11 cellular contexts compared by ENCODE assay signal in genomic region chr4:152748619-152749018, GRCh38. TPM values are rescaled to one million over a fixed set of nuclear protein-coding genes. Genes with fewer than 3 reads are reported as not detected.
"Had no signal": no experiment of that assay in that cellular context is flagged by ENCODE, and none has a peak within 500 bp of the region (broad histone marks: within the 10 kb centered on the region; RNA-seq: fewer than 3 reads in every experiment).

No MANE protein-coding gene starts in this region.

- H3K9me3 ChIP-seq: HAP-1 had no signal

- ATAC-seq: GM23338, HCT116 had no signal

- H2AFZ ChIP-seq: GM23248, GM23338 had no signal

- H3K4me2 ChIP-seq: GM23338 had no signal

- H3K36me3 ChIP-seq: HAP-1 had no signal

- H3K4me3 Mint-ChIP-seq: GM23338, H9, HFFc6 had no signal

- DNase-seq: GM23248, GOT3, H7, H9, HCEC 1CT, HFFc6 had no signal

- FAIRE-seq: H1, H54 had no signal

- H3K4me3 ChIP-seq: GM23248, GM23338, HAP-1 had no signal

- H3K9ac ChIP-seq: GM23248 had no signal

- H3K27ac Mint-ChIP-seq: GM23338, H9, HFFc6 had no signal

- H3K4me1 ChIP-seq: HAP-1 had no signal

- H3K27ac ChIP-seq: GM23248 had no signal

RNA-seq across cellular contexts. Expression of gene TIGD4, which starts 30.9 kb away (rescaled TPM):
- polyA plus RNA-seq: GM23248 had no signal
